Comparison of ENCODE assay signal across 1 cellular context in genomic region chr1:18884419-18884717, GRCh38.
TF ChIP-seq lines count a peak whose summit lies in the region.

No MANE protein-coding gene starts in this region.

TF ChIP-seq in A549, 52 proteins besides CTCF, POLR2A, EP300 and RAD21 (continued from another document):
- TF ChIP-seq USF2 (IDR thresholded peaks at IDR 0.05), result no peak
- no peak for TF ChIP-seq EHF (CRISPR knock-in tag; IDR thresholded peaks at IDR 0.05)
- TF ChIP-seq ATOH8 (CRISPR knock-in tag; IDR thresholded peaks at IDR 0.05; ENCODE audit: low read depth), result no peak
- TF ChIP-seq MYC (IDR thresholded peaks at IDR 0.05; ENCODE audit: borderline replicate concordance, low read length), result no peak
- TF ChIP-seq CBX2 (IDR thresholded peaks at IDR 0.05; ENCODE audit: borderline replicate concordance, low read depth), result no peak
- no peak for TF ChIP-seq RCOR1 (IDR thresholded peaks at IDR 0.05; ENCODE audit: low read depth, low read length)
- no peak for TF ChIP-seq ZSCAN20 (CRISPR knock-in tag; IDR thresholded peaks at IDR 0.05)
- no peak for TF ChIP-seq JUNB (IDR thresholded peaks at IDR 0.05)
- no peak for TF ChIP-seq RNF2 (IDR thresholded peaks at IDR 0.05; ENCODE audit: borderline replicate concordance, low read depth)
- no peak for TF ChIP-seq NFE2L2 (conservative IDR thresholded peaks at IDR 0.05; ENCODE audit: low read length)
- TF ChIP-seq FOSL2 (IDR thresholded peaks at IDR 0.05), result no peak
- TF ChIP-seq FOSL2 (CRISPR knock-in tag; IDR thresholded peaks at IDR 0.05), result no peak
- no peak for TF ChIP-seq HOXB5 (CRISPR knock-in tag; IDR thresholded peaks at IDR 0.05)
